In genomic region chr20:17939622-17940446, GRCh38 we compare ENCODE assay signal across 3 cellular contexts.
TF ChIP-seq lines count a peak whose summit lies in the region.

No MANE protein-coding gene starts in this region.

TF ChIP-seq in SK-N-SH treated with all-trans-retinoic acid at 6 μM for 48 hours, 23 proteins besides CTCF, POLR2A, EP300 and RAD21:
- TF ChIP-seq TOX (CRISPR knock-in tag; IDR thresholded peaks at IDR 0.05; ENCODE audit: borderline replicate concordance) = no peak
- TF ChIP-seq, protein P1, sequence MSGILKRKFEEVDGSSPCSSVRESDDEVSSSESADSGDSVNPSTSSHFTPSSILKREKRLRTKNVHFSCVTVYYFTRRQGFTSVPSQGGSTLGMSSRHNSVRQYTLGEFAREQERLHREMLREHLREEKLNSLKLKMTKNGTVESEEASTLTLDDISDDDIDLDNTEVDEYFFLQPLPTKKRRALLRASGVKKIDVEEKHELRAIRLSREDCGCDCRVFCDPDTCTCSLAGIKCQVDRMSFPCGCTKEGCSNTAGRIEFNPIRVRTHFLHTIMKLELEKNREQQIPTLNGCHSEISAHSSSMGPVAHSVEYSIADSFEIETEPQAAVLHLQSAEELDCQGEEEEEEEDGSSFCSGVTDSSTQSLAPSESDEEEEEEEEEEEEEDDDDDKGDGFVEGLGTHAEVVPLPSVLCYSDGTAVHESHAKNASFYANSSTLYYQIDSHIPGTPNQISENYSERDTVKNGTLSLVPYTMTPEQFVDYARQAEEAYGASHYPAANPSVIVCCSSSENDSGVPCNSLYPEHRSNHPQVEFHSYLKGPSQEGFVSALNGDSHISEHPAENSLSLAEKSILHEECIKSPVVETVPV (CRISPR knock-in tag; IDR thresholded peaks at IDR 0.05) = no peak
- TF ChIP-seq, protein P2, sequence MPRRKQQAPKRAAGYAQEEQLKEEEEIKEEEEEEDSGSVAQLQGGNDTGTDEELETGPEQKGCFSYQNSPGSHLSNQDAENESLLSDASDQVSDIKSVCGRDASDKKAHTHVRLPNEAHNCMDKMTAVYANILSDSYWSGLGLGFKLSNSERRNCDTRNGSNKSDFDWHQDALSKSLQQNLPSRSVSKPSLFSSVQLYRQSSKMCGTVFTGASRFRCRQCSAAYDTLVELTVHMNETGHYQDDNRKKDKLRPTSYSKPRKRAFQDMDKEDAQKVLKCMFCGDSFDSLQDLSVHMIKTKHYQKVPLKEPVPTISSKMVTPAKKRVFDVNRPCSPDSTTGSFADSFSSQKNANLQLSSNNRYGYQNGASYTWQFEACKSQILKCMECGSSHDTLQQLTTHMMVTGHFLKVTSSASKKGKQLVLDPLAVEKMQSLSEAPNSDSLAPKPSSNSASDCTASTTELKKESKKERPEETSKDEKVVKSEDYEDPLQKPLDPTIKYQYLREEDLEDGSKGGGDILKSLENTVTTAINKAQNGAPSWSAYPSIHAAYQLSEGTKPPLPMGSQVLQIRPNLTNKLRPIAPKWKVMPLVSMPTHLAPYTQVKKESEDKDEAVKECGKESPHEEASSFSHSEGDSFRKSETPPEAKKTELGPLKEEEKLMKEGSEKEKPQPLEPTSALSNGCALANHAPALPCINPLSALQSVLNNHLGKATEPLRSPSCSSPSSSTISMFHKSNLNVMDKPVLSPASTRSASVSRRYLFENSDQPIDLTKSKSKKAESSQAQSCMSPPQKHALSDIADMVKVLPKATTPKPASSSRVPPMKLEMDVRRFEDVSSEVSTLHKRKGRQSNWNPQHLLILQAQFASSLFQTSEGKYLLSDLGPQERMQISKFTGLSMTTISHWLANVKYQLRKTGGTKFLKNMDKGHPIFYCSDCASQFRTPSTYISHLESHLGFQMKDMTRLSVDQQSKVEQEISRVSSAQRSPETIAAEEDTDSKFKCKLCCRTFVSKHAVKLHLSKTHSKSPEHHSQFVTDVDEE (CRISPR knock-in tag; IDR thresholded peaks at IDR 0.05) = no peak
- TF ChIP-seq ZC3H10 (CRISPR knock-in tag; IDR thresholded peaks at IDR 0.05) = no peak
- TF ChIP-seq GLIS3 (CRISPR knock-in tag; IDR thresholded peaks at IDR 0.05) = no peak
- TF ChIP-seq CREB5 (CRISPR knock-in tag; IDR thresholded peaks at IDR 0.05; ENCODE audit: low read depth) = no peak
- TF ChIP-seq ARNTL (CRISPR knock-in tag; IDR thresholded peaks at IDR 0.05; ENCODE audit: borderline replicate concordance, low read depth) = no peak
- TF ChIP-seq ZFP3 (CRISPR knock-in tag; IDR thresholded peaks at IDR 0.05) = no peak
- TF ChIP-seq ZFP30 (CRISPR knock-in tag; IDR thresholded peaks at IDR 0.05) = no peak
TF ChIP-seq in SK-N-SH treated with all-trans-retinoic acid at 6 μM for 48 hours: peak in this region for 0.

TF ChIP-seq in SK-N-SH, 30 proteins besides CTCF, POLR2A, EP300 and RAD21 (continues in another document):
- TF ChIP-seq, protein P3, sequence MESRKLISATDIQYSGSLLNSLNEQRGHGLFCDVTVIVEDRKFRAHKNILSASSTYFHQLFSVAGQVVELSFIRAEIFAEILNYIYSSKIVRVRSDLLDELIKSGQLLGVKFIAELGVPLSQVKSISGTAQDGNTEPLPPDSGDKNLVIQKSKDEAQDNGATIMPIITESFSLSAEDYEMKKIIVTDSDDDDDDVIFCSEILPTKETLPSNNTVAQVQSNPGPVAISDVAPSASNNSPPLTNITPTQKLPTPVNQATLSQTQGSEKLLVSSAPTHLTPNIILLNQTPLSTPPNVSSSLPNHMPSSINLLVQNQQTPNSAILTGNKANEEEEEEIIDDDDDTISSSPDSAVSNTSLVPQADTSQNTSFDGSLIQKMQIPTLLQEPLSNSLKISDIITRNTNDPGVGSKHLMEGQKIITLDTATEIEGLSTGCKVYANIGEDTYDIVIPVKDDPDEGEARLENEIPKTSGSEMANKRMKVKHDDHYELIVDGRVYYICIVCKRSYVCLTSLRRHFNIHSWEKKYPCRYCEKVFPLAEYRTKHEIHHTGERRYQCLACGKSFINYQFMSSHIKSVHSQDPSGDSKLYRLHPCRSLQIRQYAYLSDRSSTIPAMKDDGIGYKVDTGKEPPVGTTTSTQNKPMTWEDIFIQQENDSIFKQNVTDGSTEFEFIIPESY (IDR thresholded peaks at IDR 0.05; ENCODE audit: borderline replicate concordance, low read depth) = no peak
- no peak for TF ChIP-seq RXRA (IDR thresholded peaks at IDR 0.05; ENCODE audit: borderline replicate concordance, low read depth)
- no peak for TF ChIP-seq TCF12 (IDR thresholded peaks at IDR 0.05)
- TF ChIP-seq TEAD4 (IDR thresholded peaks at IDR 0.05; ENCODE audit: borderline replicate concordance, insufficient read depth) = no peak
- no peak for TF ChIP-seq MXI1 (IDR thresholded peaks at IDR 0.05; ENCODE audit: low read depth, low read length)
- TF ChIP-seq USF1 (IDR thresholded peaks at IDR 0.05; ENCODE audit: borderline replicate concordance, low read depth) = no peak
- no peak for TF ChIP-seq FOXJ3 (CRISPR knock-in tag; IDR thresholded peaks at IDR 0.05)
- TF ChIP-seq SMC3 (IDR thresholded peaks at IDR 0.05; ENCODE audit: low read depth, low read length) = no peak
- TF ChIP-seq PBX3 (IDR thresholded peaks at IDR 0.05) = no peak
- no peak for TF ChIP-seq EZH2phosphoT487 (IDR thresholded peaks at IDR 0.05; ENCODE audit: borderline replicate concordance, low read depth)
- TF ChIP-seq TAF1 (IDR thresholded peaks at IDR 0.05; ENCODE audit: borderline replicate concordance, low read depth, low read length) = no peak
- TF ChIP-seq, protein P4, sequence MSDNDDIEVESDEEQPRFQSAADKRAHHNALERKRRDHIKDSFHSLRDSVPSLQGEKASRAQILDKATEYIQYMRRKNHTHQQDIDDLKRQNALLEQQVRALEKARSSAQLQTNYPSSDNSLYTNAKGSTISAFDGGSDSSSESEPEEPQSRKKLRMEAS (IDR thresholded peaks at IDR 0.05; ENCODE audit: low read depth) = no peak
- TF ChIP-seq, protein P5, sequence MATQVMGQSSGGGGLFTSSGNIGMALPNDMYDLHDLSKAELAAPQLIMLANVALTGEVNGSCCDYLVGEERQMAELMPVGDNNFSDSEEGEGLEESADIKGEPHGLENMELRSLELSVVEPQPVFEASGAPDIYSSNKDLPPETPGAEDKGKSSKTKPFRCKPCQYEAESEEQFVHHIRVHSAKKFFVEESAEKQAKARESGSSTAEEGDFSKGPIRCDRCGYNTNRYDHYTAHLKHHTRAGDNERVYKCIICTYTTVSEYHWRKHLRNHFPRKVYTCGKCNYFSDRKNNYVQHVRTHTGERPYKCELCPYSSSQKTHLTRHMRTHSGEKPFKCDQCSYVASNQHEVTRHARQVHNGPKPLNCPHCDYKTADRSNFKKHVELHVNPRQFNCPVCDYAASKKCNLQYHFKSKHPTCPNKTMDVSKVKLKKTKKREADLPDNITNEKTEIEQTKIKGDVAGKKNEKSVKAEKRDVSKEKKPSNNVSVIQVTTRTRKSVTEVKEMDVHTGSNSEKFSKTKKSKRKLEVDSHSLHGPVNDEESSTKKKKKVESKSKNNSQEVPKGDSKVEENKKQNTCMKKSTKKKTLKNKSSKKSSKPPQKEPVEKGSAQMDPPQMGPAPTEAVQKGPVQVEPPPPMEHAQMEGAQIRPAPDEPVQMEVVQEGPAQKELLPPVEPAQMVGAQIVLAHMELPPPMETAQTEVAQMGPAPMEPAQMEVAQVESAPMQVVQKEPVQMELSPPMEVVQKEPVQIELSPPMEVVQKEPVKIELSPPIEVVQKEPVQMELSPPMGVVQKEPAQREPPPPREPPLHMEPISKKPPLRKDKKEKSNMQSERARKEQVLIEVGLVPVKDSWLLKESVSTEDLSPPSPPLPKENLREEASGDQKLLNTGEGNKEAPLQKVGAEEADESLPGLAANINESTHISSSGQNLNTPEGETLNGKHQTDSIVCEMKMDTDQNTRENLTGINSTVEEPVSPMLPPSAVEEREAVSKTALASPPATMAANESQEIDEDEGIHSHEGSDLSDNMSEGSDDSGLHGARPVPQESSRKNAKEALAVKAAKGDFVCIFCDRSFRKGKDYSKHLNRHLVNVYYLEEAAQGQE (IDR thresholded peaks at IDR 0.05; ENCODE audit: low read depth, low read length) = no peak
- no peak for TF ChIP-seq GABPA (IDR thresholded peaks at IDR 0.05; ENCODE audit: low read depth)
- no peak for TF ChIP-seq YY1 (IDR thresholded peaks at IDR 0.05; ENCODE audit: low read depth)
- no peak for TF ChIP-seq RCOR1 (IDR thresholded peaks at IDR 0.05; ENCODE audit: low read length)
- no peak for TF ChIP-seq ELF1 (IDR thresholded peaks at IDR 0.05)

TF ChIP-seq in K562, 482 proteins besides CTCF, POLR2A, EP300 and RAD21:
- TF ChIP-seq CBX3 (IDR thresholded peaks at IDR 0.05; ENCODE audit: borderline replicate concordance in 1 of 2, low read length in 2 of 2) = no peak
- TF ChIP-seq RERE (CRISPR knock-in tag; IDR thresholded peaks at IDR 0.05; ENCODE audit: borderline replicate concordance) = no peak
- no peak for TF ChIP-seq SMAD2 (IDR thresholded peaks at IDR 0.05; ENCODE audit: low read depth, low read length)
- TF ChIP-seq, protein P6, sequence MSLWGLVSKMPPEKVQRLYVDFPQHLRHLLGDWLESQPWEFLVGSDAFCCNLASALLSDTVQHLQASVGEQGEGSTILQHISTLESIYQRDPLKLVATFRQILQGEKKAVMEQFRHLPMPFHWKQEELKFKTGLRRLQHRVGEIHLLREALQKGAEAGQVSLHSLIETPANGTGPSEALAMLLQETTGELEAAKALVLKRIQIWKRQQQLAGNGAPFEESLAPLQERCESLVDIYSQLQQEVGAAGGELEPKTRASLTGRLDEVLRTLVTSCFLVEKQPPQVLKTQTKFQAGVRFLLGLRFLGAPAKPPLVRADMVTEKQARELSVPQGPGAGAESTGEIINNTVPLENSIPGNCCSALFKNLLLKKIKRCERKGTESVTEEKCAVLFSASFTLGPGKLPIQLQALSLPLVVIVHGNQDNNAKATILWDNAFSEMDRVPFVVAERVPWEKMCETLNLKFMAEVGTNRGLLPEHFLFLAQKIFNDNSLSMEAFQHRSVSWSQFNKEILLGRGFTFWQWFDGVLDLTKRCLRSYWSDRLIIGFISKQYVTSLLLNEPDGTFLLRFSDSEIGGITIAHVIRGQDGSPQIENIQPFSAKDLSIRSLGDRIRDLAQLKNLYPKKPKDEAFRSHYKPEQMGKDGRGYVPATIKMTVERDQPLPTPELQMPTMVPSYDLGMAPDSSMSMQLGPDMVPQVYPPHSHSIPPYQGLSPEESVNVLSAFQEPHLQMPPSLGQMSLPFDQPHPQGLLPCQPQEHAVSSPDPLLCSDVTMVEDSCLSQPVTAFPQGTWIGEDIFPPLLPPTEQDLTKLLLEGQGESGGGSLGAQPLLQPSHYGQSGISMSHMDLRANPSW (CRISPR knock-in tag; IDR thresholded peaks at IDR 0.05) = no peak
- no peak for TF ChIP-seq KDM1A (IDR thresholded peaks at IDR 0.05)
- TF ChIP-seq SPI1 (IDR thresholded peaks at IDR 0.05; ENCODE audit: borderline replicate concordance, low read depth, low read length) = no peak
- 0 out of 2 replicates have a peak, but pooled peaks have one; percentile 36 for TF ChIP-seq POLR2AphosphoS2 (IDR thresholded peaks at IDR 0.05; ENCODE audit: low read length)
- TF ChIP-seq MYNN (IDR thresholded peaks at IDR 0.05) = peak; percentile 8; the same call in 1 of the 2 replicates
- TF ChIP-seq MYNN (CRISPR knock-in tag; IDR thresholded peaks at IDR 0.05) = no peak
TF ChIP-seq in K562: peak in this region for 2.
